Comparison of ENCODE assay signal across 40 cellular contexts in the genomic region with DNA sequence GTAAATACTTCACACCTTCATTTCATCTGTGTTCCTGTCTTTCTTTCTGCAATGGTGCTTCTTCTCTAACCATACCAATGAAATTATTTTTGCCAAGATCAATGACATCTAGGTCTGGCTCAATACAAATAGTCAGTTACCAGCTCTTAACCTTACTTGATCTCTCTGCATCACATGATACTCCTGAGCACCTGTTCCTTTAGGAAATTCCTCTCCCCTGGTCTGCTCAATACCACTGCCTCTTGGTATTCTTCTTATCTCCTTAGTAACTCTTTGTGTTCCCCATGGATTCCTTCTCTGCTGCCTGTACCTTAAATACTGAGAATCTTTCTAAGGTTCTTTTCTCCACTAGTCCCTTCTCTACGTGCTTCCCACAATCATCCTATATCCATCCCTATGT. TPM values are rescaled to one million over a fixed set of nuclear protein-coding genes. Genes with fewer than 3 reads are reported as not detected.
"Had no signal": no experiment of that assay in that cellular context is flagged by ENCODE, and none has a peak within 500 bp of the region (broad histone marks: within the 10 kb centered on the region; RNA-seq: fewer than 3 reads in every experiment).

No MANE protein-coding gene starts in this region.

- H3K4me3 Mint-ChIP-seq: activated naive CD4-positive, alpha-beta T cell treated with anti-CD3 and anti-CD28 coated beads for 36 hours; activated naive CD4-positive, alpha-beta T cell treated with anti-CD3 and anti-CD28 coated beads, Interleukin-2, amount 10 ng/mL, durations not matched to agents 7 days and 5 days; activated naive CD4-positive, alpha-beta T cell treated with anti-CD3 and anti-CD28 coated beads, Interleukin-2, amount 50 U/mL, for 24 hours; activated naive CD8-positive, alpha-beta T cell; activated naive CD8-positive, alpha-beta T cell treated with anti-CD3 and anti-CD28 coated beads for 36 hours; activated naive CD8-positive, alpha-beta T cell treated with anti-CD3 and anti-CD28 coated beads, Interleukin-2, amount 10 ng/mL, durations not matched to agents 7 days and 5 days; activated naive CD8-positive, alpha-beta T cell treated with anti-CD3 and anti-CD28 coated beads, Interleukin-2, amount 50 U/mL, for 24 hours; activated T-cell treated with anti-CD3 and anti-CD28 coated beads, Interleukin-2, amount 50 U/mL, for 24 hours; activated T-cell treated with anti-CD3 and anti-CD28 coated beads, Interleukin-2, amount 50 U/mL, for 4 hours; activated T-cell treated with anti-CD3 and anti-CD28 coated beads, Interleukin-2, amount 50 U/mL, for 72 hours; activated T-helper 1 cell treated with anti-CD3 and anti-CD28 coated beads, Interleukin-12 subunit alpha, Interleukin-12 subunit beta, Interleukin-2, Interleukin-4 antibody, amounts not matched to agents 30 ng/mL and 10 ng/mL and 1 ng/mL, durations not matched to agents 14 hours and 24 hours and 36 hours; activated T-helper 17 cell treated with anti-CD3 and anti-CD28 coated beads, Interleukin-2, amount 50 U/mL, for 72 hours; brain; central memory CD8-positive, alpha-beta T cell had no signal

- H3K36me3 Mint-ChIP-seq: activated naive CD4-positive, alpha-beta T cell treated with anti-CD3 and anti-CD28 coated beads, Interleukin-2, amount 10 ng/mL, durations not matched to agents 7 days and 5 days; activated naive CD4-positive, alpha-beta T cell treated with anti-CD3 and anti-CD28 coated beads, Interleukin-2, amount 50 U/mL, for 24 hours; activated naive CD4-positive, alpha-beta T cell treated with anti-CD3 and anti-CD28 coated beads, Interleukin-2, amount 50 U/mL, for 72 hours; activated naive CD8-positive, alpha-beta T cell; activated naive CD8-positive, alpha-beta T cell treated with anti-CD3 and anti-CD28 coated beads for 36 hours; activated naive CD8-positive, alpha-beta T cell treated with anti-CD3 and anti-CD28 coated beads, Interleukin-2, amount 10 ng/mL, durations not matched to agents 7 days and 5 days; brain had no signal

- DNase-seq: activated effector memory CD4-positive, alpha-beta T cell treated with anti-CD3 and anti-CD28 coated beads, Interleukin-2, amount 50 U/mL, for 16 hours; activated effector memory CD4-positive, alpha-beta T cell treated with Interleukin-2 at 50 U/mL for 16 hours; activated gamma-delta T cell; activated gamma-delta T cell treated with Interleukin-2 at 50 U/mL for 16 hours; activated naive CD4-positive, alpha-beta T cell; activated naive CD4-positive, alpha-beta T cell treated with anti-CD3 and anti-CD28 coated beads for 36 hours; activated naive CD4-positive, alpha-beta T cell treated with anti-CD3 and anti-CD28 coated beads, Interleukin-2, amount 10 ng/mL, durations not matched to agents 7 days and 5 days; activated naive CD4-positive, alpha-beta T cell treated with anti-CD3 and anti-CD28 coated beads, Interleukin-2, amount 50 U/mL, for 16 hours; activated naive CD4-positive, alpha-beta T cell treated with Interleukin-2 at 50 U/mL for 16 hours; activated naive CD8-positive, alpha-beta T cell treated with anti-CD3 and anti-CD28 coated beads for 36 hours; activated naive CD8-positive, alpha-beta T cell treated with anti-CD3 and anti-CD28 coated beads, Interleukin-2, amount 10 ng/mL, durations not matched to agents 7 days and 5 days; activated naive CD8-positive, alpha-beta T cell treated with anti-CD3 and anti-CD28 coated beads, Interleukin-2, amount 50 U/mL, for 24 hours; activated T-cell treated with anti-CD3 and anti-CD28 coated beads for 4 hours; activated T-cell treated with anti-CD3 and anti-CD28 coated beads, Interleukin-2, amount 50 U/mL, for 1 hour; activated T-cell treated with anti-CD3 and anti-CD28 coated beads, Interleukin-2, amount 50 U/mL, for 24 hours; activated T-cell treated with anti-CD3 and anti-CD28 coated beads, Interleukin-2, amount 50 U/mL, for 4 hours; activated T-cell treated with anti-CD3 and anti-CD28 coated beads, Interleukin-2, amount 50 U/mL, for 48 hours; activated T-cell treated with anti-CD3 and anti-CD28 coated beads, Interleukin-2, amount 50 U/mL, for 72 hours; adrenal gland; amniotic stem cell; amygdala; anterior cingulate cortex; aorta; body of pancreas; brain microvascular endothelial cell; caudate nucleus; central memory CD4-positive, alpha-beta T cell; cerebellar nuclear complex had no signal

- H3K4me3 ChIP-seq: adrenal gland, ascending aorta, body of pancreas, breast epithelium, cardiac muscle cell had no signal

- ATAC-seq: activated naive CD4-positive, alpha-beta T cell treated with anti-CD3 and anti-CD28 coated beads, Interleukin-2, amount 50 U/mL, for 72 hours; activated naive CD8-positive, alpha-beta T cell treated with anti-CD3 and anti-CD28 coated beads, Interleukin-2, amount 50 U/mL, for 24 hours; activated T-cell treated with anti-CD3 and anti-CD28 coated beads, Interleukin-2, amount 50 U/mL, for 4 hours; activated T-cell treated with anti-CD3 and anti-CD28 coated beads, Interleukin-2, amount 50 U/mL, for 72 hours; activated T-helper 17 cell treated with anti-CD3 and anti-CD28 coated beads, Interleukin-2, amount 50 U/mL, for 72 hours; body of pancreas had no signal

- H3K36me3 ChIP-seq: adrenal gland, ascending aorta, brain microvascular endothelial cell, breast epithelium, cardiac muscle cell had no signal

- H3K27ac Mint-ChIP-seq: activated naive CD4-positive, alpha-beta T cell treated with anti-CD3 and anti-CD28 coated beads for 36 hours; activated naive CD4-positive, alpha-beta T cell treated with anti-CD3 and anti-CD28 coated beads, Interleukin-2, amount 10 ng/mL, durations not matched to agents 7 days and 5 days; activated naive CD4-positive, alpha-beta T cell treated with anti-CD3 and anti-CD28 coated beads, Interleukin-2, amount 50 U/mL, for 24 hours; activated naive CD4-positive, alpha-beta T cell treated with anti-CD3 and anti-CD28 coated beads, Interleukin-2, amount 50 U/mL, for 72 hours; activated naive CD8-positive, alpha-beta T cell; activated naive CD8-positive, alpha-beta T cell treated with anti-CD3 and anti-CD28 coated beads for 36 hours; activated naive CD8-positive, alpha-beta T cell treated with anti-CD3 and anti-CD28 coated beads, Interleukin-2, amount 10 ng/mL, durations not matched to agents 7 days and 5 days; activated naive CD8-positive, alpha-beta T cell treated with anti-CD3 and anti-CD28 coated beads, Interleukin-2, amount 50 U/mL, for 24 hours; activated T-cell treated with anti-CD3 and anti-CD28 coated beads, Interleukin-2, amount 50 U/mL, for 24 hours; activated T-cell treated with anti-CD3 and anti-CD28 coated beads, Interleukin-2, amount 50 U/mL, for 72 hours; activated T-helper 1 cell treated with anti-CD3 and anti-CD28 coated beads, Interleukin-12 subunit alpha, Interleukin-12 subunit beta, Interleukin-2, Interleukin-4 antibody, amounts not matched to agents 30 ng/mL and 10 ng/mL and 1 ng/mL, durations not matched to agents 14 hours and 24 hours and 36 hours; activated T-helper 17 cell treated with anti-CD3 and anti-CD28 coated beads, Interleukin-2, amount 50 U/mL, for 72 hours; activated T-helper 2 cell treated with anti-CD3 and anti-CD28 coated beads, Interferon-gamma antibody, Interleukin-2, Interleukin-4, amounts not matched to agents 10 μg/mL and 5 μg/mL and 100 μg/mL, durations not matched to agents 14 hours and 24 hours and 36 hours; brain had no signal

- H3K27me3 ChIP-seq: adrenal gland, ascending aorta, body of pancreas, brain microvascular endothelial cell, breast epithelium, cardiac muscle cell had no signal

- H3K27ac ChIP-seq: adrenal gland, ascending aorta, body of pancreas, brain microvascular endothelial cell, breast epithelium, cardiac muscle cell had no signal

- H3K9me3 Mint-ChIP-seq: activated naive CD4-positive, alpha-beta T cell treated with anti-CD3 and anti-CD28 coated beads for 36 hours; activated naive CD4-positive, alpha-beta T cell treated with anti-CD3 and anti-CD28 coated beads, Interleukin-2, amount 10 ng/mL, durations not matched to agents 7 days and 5 days; activated naive CD4-positive, alpha-beta T cell treated with anti-CD3 and anti-CD28 coated beads, Interleukin-2, amount 50 U/mL, for 24 hours; activated naive CD8-positive, alpha-beta T cell treated with anti-CD3 and anti-CD28 coated beads for 36 hours; activated naive CD8-positive, alpha-beta T cell treated with anti-CD3 and anti-CD28 coated beads, Interleukin-2, amount 10 ng/mL, durations not matched to agents 7 days and 5 days; activated naive CD8-positive, alpha-beta T cell treated with anti-CD3 and anti-CD28 coated beads, Interleukin-2, amount 50 U/mL, for 24 hours; activated T-cell treated with anti-CD3 and anti-CD28 coated beads, Interleukin-2, amount 50 U/mL, for 24 hours; activated T-cell treated with anti-CD3 and anti-CD28 coated beads, Interleukin-2, amount 50 U/mL, for 4 hours; activated T-helper 1 cell treated with anti-CD3 and anti-CD28 coated beads, Interleukin-12 subunit alpha, Interleukin-12 subunit beta, Interleukin-2, Interleukin-4 antibody, amounts not matched to agents 30 ng/mL and 10 ng/mL and 1 ng/mL, durations not matched to agents 14 hours and 24 hours and 36 hours; activated T-helper 17 cell treated with anti-CD3 and anti-CD28 coated beads, Interleukin-2, amount 50 U/mL, for 72 hours had no signal

- H3K27me3 Mint-ChIP-seq: activated naive CD4-positive, alpha-beta T cell treated with anti-CD3 and anti-CD28 coated beads, Interleukin-2, amount 10 ng/mL, durations not matched to agents 7 days and 5 days; activated naive CD8-positive, alpha-beta T cell; activated naive CD8-positive, alpha-beta T cell treated with anti-CD3 and anti-CD28 coated beads for 36 hours; activated naive CD8-positive, alpha-beta T cell treated with anti-CD3 and anti-CD28 coated beads, Interleukin-2, amount 10 ng/mL, durations not matched to agents 7 days and 5 days; activated naive CD8-positive, alpha-beta T cell treated with anti-CD3 and anti-CD28 coated beads, Interleukin-2, amount 50 U/mL, for 24 hours; activated T-cell treated with anti-CD3 and anti-CD28 coated beads, Interleukin-2, amount 50 U/mL, for 24 hours; activated T-helper 17 cell treated with anti-CD3 and anti-CD28 coated beads, Interleukin-2, amount 50 U/mL, for 72 hours; central memory CD8-positive, alpha-beta T cell had no signal

- H3K4me1 Mint-ChIP-seq: activated naive CD4-positive, alpha-beta T cell treated with anti-CD3 and anti-CD28 coated beads, Interleukin-2, amount 10 ng/mL, durations not matched to agents 7 days and 5 days; activated naive CD4-positive, alpha-beta T cell treated with anti-CD3 and anti-CD28 coated beads, Interleukin-2, amount 50 U/mL, for 24 hours; activated naive CD8-positive, alpha-beta T cell treated with anti-CD3 and anti-CD28 coated beads for 36 hours; activated naive CD8-positive, alpha-beta T cell treated with anti-CD3 and anti-CD28 coated beads, Interleukin-2, amount 10 ng/mL, durations not matched to agents 7 days and 5 days; activated naive CD8-positive, alpha-beta T cell treated with anti-CD3 and anti-CD28 coated beads, Interleukin-2, amount 50 U/mL, for 24 hours; activated T-helper 17 cell treated with anti-CD3 and anti-CD28 coated beads, Interleukin-2, amount 50 U/mL, for 72 hours; central memory CD8-positive, alpha-beta T cell had no signal

- H3K4me1 ChIP-seq: adrenal gland, ascending aorta, body of pancreas, breast epithelium had no signal

- H3K9me3 ChIP-seq: adrenal gland, ascending aorta, body of pancreas, breast epithelium had no signal

RNA-seq across cellular contexts. Expression of a gene that starts 25.9 kb away (rescaled TPM):
- total RNA-seq: activated naive CD4-positive, alpha-beta T cell treated with anti-CD3 and anti-CD28 coated beads for 36 hours; activated naive CD4-positive, alpha-beta T cell treated with anti-CD3 and anti-CD28 coated beads, Interleukin-2, amount 50 U/mL, for 72 hours; activated naive CD8-positive, alpha-beta T cell treated with anti-CD3 and anti-CD28 coated beads for 36 hours; activated naive CD8-positive, alpha-beta T cell treated with anti-CD3 and anti-CD28 coated beads, Interleukin-2, amount 10 ng/mL, durations not matched to agents 7 days and 5 days; activated T-cell treated with anti-CD3 and anti-CD28 coated beads, Interleukin-2, amount 50 U/mL, for 4 hours; activated T-cell treated with anti-CD3 and anti-CD28 coated beads, Interleukin-2, amount 50 U/mL, for 72 hours; activated T-helper 1 cell treated with anti-CD3 and anti-CD28 coated beads, Interleukin-12 subunit alpha, Interleukin-12 subunit beta, Interleukin-2, Interleukin-4 antibody, amounts not matched to agents 30 ng/mL and 10 ng/mL and 1 ng/mL, durations not matched to agents 14 hours and 24 hours and 36 hours; activated T-helper 2 cell treated with anti-CD3 and anti-CD28 coated beads, Interferon-gamma antibody, Interleukin-2, Interleukin-4, amounts not matched to agents 10 μg/mL and 5 μg/mL and 100 μg/mL, durations not matched to agents 14 hours and 24 hours and 36 hours; aorta; ascending aorta; astrocyte; body of pancreas had no signal

RNA-seq across cellular contexts. Expression of a gene that starts 57.3 kb away (rescaled TPM):
- total RNA-seq: activated naive CD4-positive, alpha-beta T cell treated with anti-CD3 and anti-CD28 coated beads for 36 hours; activated naive CD4-positive, alpha-beta T cell treated with anti-CD3 and anti-CD28 coated beads, Interleukin-2, amount 50 U/mL, for 72 hours; activated naive CD8-positive, alpha-beta T cell treated with anti-CD3 and anti-CD28 coated beads for 36 hours; activated naive CD8-positive, alpha-beta T cell treated with anti-CD3 and anti-CD28 coated beads, Interleukin-2, amount 10 ng/mL, durations not matched to agents 7 days and 5 days; activated T-cell treated with anti-CD3 and anti-CD28 coated beads, Interleukin-2, amount 50 U/mL, for 4 hours; activated T-cell treated with anti-CD3 and anti-CD28 coated beads, Interleukin-2, amount 50 U/mL, for 72 hours; activated T-helper 1 cell treated with anti-CD3 and anti-CD28 coated beads, Interleukin-12 subunit alpha, Interleukin-12 subunit beta, Interleukin-2, Interleukin-4 antibody, amounts not matched to agents 30 ng/mL and 10 ng/mL and 1 ng/mL, durations not matched to agents 14 hours and 24 hours and 36 hours; activated T-helper 17 cell treated with anti-CD3 and anti-CD28 coated beads, Interleukin-2, amount 50 U/mL, for 72 hours; activated T-helper 2 cell treated with anti-CD3 and anti-CD28 coated beads, Interferon-gamma antibody, Interleukin-2, Interleukin-4, amounts not matched to agents 10 μg/mL and 5 μg/mL and 100 μg/mL, durations not matched to agents 14 hours and 24 hours and 36 hours had no signal
- polyA plus RNA-seq: cardiac muscle cell had no signal
